In the genomic region with DNA sequence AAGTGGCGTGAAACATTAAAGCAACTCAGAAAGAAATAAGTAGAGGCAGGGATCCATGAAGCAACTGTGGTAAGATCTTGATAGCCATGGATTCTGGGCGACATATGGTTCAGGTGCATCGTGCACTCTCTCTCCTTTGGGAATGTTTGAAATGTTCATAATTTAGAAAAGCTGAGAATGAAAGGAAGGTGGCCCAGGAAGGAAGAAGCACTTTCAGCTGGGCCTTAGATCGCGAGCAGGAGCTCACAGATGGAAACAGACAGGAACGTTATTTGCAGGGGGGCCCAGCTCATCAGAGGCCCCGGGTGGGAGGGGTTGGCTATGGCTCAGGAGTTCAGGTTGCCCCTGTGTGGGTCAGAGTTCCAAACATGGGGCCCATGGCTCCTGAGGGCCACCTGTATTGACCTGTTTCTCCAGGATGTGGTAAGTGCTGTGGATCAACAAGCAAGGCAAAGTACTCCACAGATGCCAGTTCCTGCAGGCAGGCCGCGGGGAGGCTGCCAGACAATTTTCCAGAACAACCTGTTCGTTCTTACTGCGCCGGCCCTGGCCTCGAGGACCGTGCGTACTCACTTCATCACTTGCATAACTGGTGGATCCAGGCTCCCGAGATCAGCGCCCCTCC, we compare ENCODE assay signal across 1 cellular context.
TF ChIP-seq lines count a peak whose summit lies in the region.

No MANE protein-coding gene starts in this region.

TF ChIP-seq in liver, 16 proteins besides CTCF, POLR2A, EP300 and RAD21 (continued from another document):
- TF ChIP-seq YY1 (IDR thresholded peaks at IDR 0.05) (peak; percentile 74), TAF1 (conservative IDR thresholded peaks at IDR 0.05) (no peak), HNF4G (IDR thresholded peaks at IDR 0.05) (peak; percentile 54), NR2F2 (IDR thresholded peaks at IDR 0.05) (no peak), RXRA (IDR thresholded peaks at IDR 0.05) (peak; percentile 96 to 97), ATF3 (IDR thresholded peaks at IDR 0.05) (peak; percentile 77), JUND (IDR thresholded peaks at IDR 0.05) (peak; percentile 73 to 83), FOXA2 (IDR thresholded peaks at IDR 0.05) (peak; percentile 91), EGR1 (IDR thresholded peaks at IDR 0.05; ENCODE audit: low read depth in 2 of 2) (peak in 1 of 2 donors; percentile 94), GABPA (IDR thresholded peaks at IDR 0.05 in 1 of 2, conservative IDR thresholded peaks at IDR 0.05 in 1 of 2) (peak in 1 of 2 donors; percentile 44), FOXA1 (IDR thresholded peaks at IDR 0.05) (peak; percentile 83), SP1 (IDR thresholded peaks at IDR 0.05) (peak; percentile 99)
- TF ChIP-seq, protein P1, sequence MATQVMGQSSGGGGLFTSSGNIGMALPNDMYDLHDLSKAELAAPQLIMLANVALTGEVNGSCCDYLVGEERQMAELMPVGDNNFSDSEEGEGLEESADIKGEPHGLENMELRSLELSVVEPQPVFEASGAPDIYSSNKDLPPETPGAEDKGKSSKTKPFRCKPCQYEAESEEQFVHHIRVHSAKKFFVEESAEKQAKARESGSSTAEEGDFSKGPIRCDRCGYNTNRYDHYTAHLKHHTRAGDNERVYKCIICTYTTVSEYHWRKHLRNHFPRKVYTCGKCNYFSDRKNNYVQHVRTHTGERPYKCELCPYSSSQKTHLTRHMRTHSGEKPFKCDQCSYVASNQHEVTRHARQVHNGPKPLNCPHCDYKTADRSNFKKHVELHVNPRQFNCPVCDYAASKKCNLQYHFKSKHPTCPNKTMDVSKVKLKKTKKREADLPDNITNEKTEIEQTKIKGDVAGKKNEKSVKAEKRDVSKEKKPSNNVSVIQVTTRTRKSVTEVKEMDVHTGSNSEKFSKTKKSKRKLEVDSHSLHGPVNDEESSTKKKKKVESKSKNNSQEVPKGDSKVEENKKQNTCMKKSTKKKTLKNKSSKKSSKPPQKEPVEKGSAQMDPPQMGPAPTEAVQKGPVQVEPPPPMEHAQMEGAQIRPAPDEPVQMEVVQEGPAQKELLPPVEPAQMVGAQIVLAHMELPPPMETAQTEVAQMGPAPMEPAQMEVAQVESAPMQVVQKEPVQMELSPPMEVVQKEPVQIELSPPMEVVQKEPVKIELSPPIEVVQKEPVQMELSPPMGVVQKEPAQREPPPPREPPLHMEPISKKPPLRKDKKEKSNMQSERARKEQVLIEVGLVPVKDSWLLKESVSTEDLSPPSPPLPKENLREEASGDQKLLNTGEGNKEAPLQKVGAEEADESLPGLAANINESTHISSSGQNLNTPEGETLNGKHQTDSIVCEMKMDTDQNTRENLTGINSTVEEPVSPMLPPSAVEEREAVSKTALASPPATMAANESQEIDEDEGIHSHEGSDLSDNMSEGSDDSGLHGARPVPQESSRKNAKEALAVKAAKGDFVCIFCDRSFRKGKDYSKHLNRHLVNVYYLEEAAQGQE (IDR thresholded peaks at IDR 0.05), result peak; percentile 61
- TF ChIP-seq, protein P2, sequence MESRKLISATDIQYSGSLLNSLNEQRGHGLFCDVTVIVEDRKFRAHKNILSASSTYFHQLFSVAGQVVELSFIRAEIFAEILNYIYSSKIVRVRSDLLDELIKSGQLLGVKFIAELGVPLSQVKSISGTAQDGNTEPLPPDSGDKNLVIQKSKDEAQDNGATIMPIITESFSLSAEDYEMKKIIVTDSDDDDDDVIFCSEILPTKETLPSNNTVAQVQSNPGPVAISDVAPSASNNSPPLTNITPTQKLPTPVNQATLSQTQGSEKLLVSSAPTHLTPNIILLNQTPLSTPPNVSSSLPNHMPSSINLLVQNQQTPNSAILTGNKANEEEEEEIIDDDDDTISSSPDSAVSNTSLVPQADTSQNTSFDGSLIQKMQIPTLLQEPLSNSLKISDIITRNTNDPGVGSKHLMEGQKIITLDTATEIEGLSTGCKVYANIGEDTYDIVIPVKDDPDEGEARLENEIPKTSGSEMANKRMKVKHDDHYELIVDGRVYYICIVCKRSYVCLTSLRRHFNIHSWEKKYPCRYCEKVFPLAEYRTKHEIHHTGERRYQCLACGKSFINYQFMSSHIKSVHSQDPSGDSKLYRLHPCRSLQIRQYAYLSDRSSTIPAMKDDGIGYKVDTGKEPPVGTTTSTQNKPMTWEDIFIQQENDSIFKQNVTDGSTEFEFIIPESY (IDR thresholded peaks at IDR 0.05), result peak; percentile 77
